Comparison of ENCODE assay signal across 8 cellular contexts in the genomic region with DNA sequence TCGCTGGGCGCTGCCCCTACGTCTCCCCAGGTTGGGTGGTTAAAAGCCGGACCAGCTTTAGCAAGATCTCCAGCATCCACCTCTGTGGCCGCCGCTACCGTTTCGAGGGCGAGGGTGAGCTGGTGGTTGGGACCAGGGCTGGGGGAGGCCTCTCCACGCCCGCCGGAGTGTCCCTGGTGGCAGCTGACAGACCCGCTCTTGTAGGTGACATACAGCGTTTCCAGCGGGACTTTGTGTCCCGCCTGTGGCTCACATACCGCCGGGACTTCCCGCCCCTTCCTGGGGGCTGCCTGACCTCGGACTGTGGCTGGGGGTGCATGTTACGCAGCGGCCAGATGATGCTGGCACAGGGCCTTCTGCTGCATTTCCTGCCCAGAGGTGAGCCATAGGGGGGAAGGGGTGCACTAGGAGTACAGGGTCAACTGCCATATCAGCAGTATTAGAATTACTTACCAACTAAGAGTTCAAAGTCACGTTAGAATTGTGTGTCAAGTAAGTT. TPM values are rescaled to one million over a fixed set of nuclear protein-coding genes. Genes with fewer than 3 reads are reported as not detected.
A peak's percentile ranks its signal among the peaks of the same experiment; 100 is the strongest.
DNase-seq lines count a peak whose midpoint lies in the region; ATAC-seq and TF ChIP-seq lines count a peak whose summit lies in the region.

No MANE protein-coding gene starts in this region.

- peaks cover 9 to 20% (median 14%) of the 10 kb centered on the region in 4 donors for H3K4me1 Mint-ChIP-seq in CD4-positive, alpha-beta memory T cell

- H3K4me3 ChIP-seq in CD4-positive, alpha-beta memory T cell (ENCODE audit: low read length in 2 of 2) = peak overlapping the region; percentile 49 to 66
- H3K4me3 ChIP-seq in PC-3 (ENCODE audit: low read length) (peak overlapping the region; percentile 95), neutrophil (ENCODE audit: low read depth in 1 of 2, low read length in 1 of 2) (peak overlapping the region; percentile 82 to 91)

- peak overlapping the region; percentile 86 for H3K27ac ChIP-seq in CD4-positive, alpha-beta memory T cell (ENCODE audit: low read depth, low read length)
- no peak overlapping the region for H3K27ac ChIP-seq in PC-3 (ENCODE audit: low read length)
- H3K27ac ChIP-seq in neutrophil = peak overlapping the region; percentile 83

- H3K4me2 ChIP-seq in PC-3 (ENCODE audit: low read length) = peak overlapping the region; percentile 88

- H3K79me2 ChIP-seq in PC-3 (ENCODE audit: low read length) = peaks cover 26% of the 10 kb centered on the region

- H3K27me3 ChIP-seq in CD4-positive, alpha-beta memory T cell (ENCODE audit: insufficient read depth, low read length) = no peaks in the 10 kb centered on the region
- H3K27me3 ChIP-seq in PC-3 (ENCODE audit: low read length) = no peaks in the 10 kb centered on the region
- peaks cover 8% of the 10 kb centered on the region for H3K27me3 ChIP-seq in neutrophil

- H3K4me1 ChIP-seq in CD4-positive, alpha-beta memory T cell (ENCODE audit: insufficient read depth, low read length) = peaks cover 18% of the 10 kb centered on the region
- H3K4me1 ChIP-seq in PC-3 (ENCODE audit: insufficient read depth, low read length) = 0 out of 2 replicates have a peak, but pooled peaks cover 9% of the 10 kb centered on the region
- H3K4me1 ChIP-seq in neutrophil (ENCODE audit: control insufficient read depth in 1 of 2, insufficient read depth in 1 of 2, low read depth in 1 of 2, low read length in 1 of 2) = peaks cover 18 to 20% of the 10 kb centered on the region in 2 experiments

- H3K36me3 Mint-ChIP-seq in CD4-positive, alpha-beta memory T cell = peaks cover 3 to 25% of the 10 kb centered on the region in 2 donors

- peak in 3 of 5 donors; percentile 8 to 50 (median 12) for DNase-seq in CD4-positive, alpha-beta memory T cell
- DNase-seq in PC-3 = no peak
- peak; percentile 17 for DNase-seq in epidermal melanocyte (ENCODE audit: insufficient read length, low spot score)
- no peak for DNase-seq in midbrain (lab: John Stamatoyannopoulos, UW)
- no peak for DNase-seq in NCI-H748 (lab: John Stamatoyannopoulos, UW; ENCODE audit: unreplicated experiment)
- DNase-seq in central memory CD4-positive, alpha-beta T cell = no peak

- H3K4me3 Mint-ChIP-seq in CD4-positive, alpha-beta memory T cell = peak overlapping the region; percentile 89 to 94 (median 91)

- peaks cover 19% of the 10 kb centered on the region for H3K36me3 ChIP-seq in CD4-positive, alpha-beta memory T cell (ENCODE audit: insufficient read depth, low read length)
- peaks cover 4% of the 10 kb centered on the region; the same call in 1 of the 2 replicates for H3K36me3 ChIP-seq in PC-3 (ENCODE audit: low read depth, low read length)
- H3K36me3 ChIP-seq in neutrophil = peaks cover 34% of the 10 kb centered on the region

- no peak for ATAC-seq in PC-3
- no peak for ATAC-seq in GM19351 (IDR thresholded peaks at IDR 0.05; ENCODE audit: unreplicated experiment)

- peak overlapping the region; percentile 68 to 97 (median 91) for H3K27ac Mint-ChIP-seq in CD4-positive, alpha-beta memory T cell

- H3K27me3 Mint-ChIP-seq in CD4-positive, alpha-beta memory T cell = peaks cover 2 to 6% of the 10 kb centered on the region in 2 donors

- H3K9ac ChIP-seq in PC-3 (ENCODE audit: low read length) = peak overlapping the region; percentile 83

- peak overlapping the region; percentile 81; the same call in 1 of the 2 replicates for H2AFZ ChIP-seq in PC-3 (ENCODE audit: low read length)

- TF ChIP-seq CTCF in PC-3 (conservative IDR thresholded peaks at IDR 0.05; ENCODE audit: low read depth, low read length) (no peak), neutrophil (IDR thresholded peaks at IDR 0.05) (no peak)

- POLR2A ChIA-PET in CD4-positive, alpha-beta memory T cell (lab: Charles Lee; ENCODE audit: partially characterized antibody) = interaction anchor here (1.3 to 6.8 kb wide), 3 partner anchors 9 to 23 kb away, joined by 5 to 69 read pairs (median 25); partner anchors contain the start of genes CDKN2D and KRI1
- POLR2A ChIA-PET in PC-3 (lab: Charles Lee; ENCODE audit: unreplicated experiment) = no interaction called here

- CTCF ChIA-PET in CD4-positive, alpha-beta memory T cell (lab: Charles Lee; ENCODE audit: partially characterized antibody) = interaction anchor here (1.0 kb wide), 1 partner anchor 12 kb away, joined by 3 read pairs; no protein-coding TSS in a partner anchor
- CTCF ChIA-PET in PC-3 (lab: Charles Lee) = interaction anchor here (0.6 kb wide), 1 partner anchor 23 kb away, joined by 3 read pairs; no protein-coding TSS in a partner anchor

- no peaks in the 10 kb centered on the region for H3K9me3 Mint-ChIP-seq in CD4-positive, alpha-beta memory T cell

- no peaks in the 10 kb centered on the region for H3K9me3 ChIP-seq in CD4-positive, alpha-beta memory T cell (ENCODE audit: control insufficient read depth in 1 of 2, low read length in 2 of 2)
- H3K9me3 ChIP-seq in PC-3 (ENCODE audit: low read length) = no peaks in the 10 kb centered on the region
- no peaks in the 10 kb centered on the region for H3K9me3 ChIP-seq in neutrophil

- no peaks in the 10 kb centered on the region for H3F3A ChIP-seq in PC-3 (ENCODE audit: low read length, unreplicated experiment)

- no TSS peak for BruUV-seq in PC-3 (replicated peaks; lab: Mats Ljungman, UMichigan)

- no peaks in the 10 kb centered on the region for H4K20me1 ChIP-seq in PC-3 (ENCODE audit: low read length)

- intact Hi-C loops in CD4-positive, alpha-beta memory T cell (cut with micrococcal nuclease) = no loop called here
- intact Hi-C loops in PC-3 (cut with micrococcal nuclease) = no loop called here

- H3K9me2 ChIP-seq in PC-3 (replicated peaks; ENCODE audit: low read length) = no peaks in the 10 kb centered on the region

RNA-seq across cellular contexts. Expression of gene ATG4D, which starts 1.1 kb away (rescaled TPM):
- total RNA-seq in CD4-positive, alpha-beta memory T cell = 10 to 100 TPM; 51.5 to 58.6 TPM
- polyA plus RNA-seq in CD4-positive, alpha-beta memory T cell = 10 to 100 TPM in 1 of 2 donors, 1 to 10 TPM in 1; 9.3 to 22.1 TPM
- total RNA-seq in PC-3 (2014; rRNA removed) = 53.2 and 65.9 TPM in 2 replicates

RNA-seq across cellular contexts. Expression of gene KRI1, which starts 21.0 kb away (rescaled TPM):
- 10 to 100 TPM; 72.7 to 73.0 TPM for total RNA-seq in CD4-positive, alpha-beta memory T cell
- 10 to 100 TPM in 1 of 2 donors, 1 to 10 TPM in 1; 3.2 to 36.3 TPM for polyA plus RNA-seq in CD4-positive, alpha-beta memory T cell
- 52.9 and 72.6 TPM in 2 replicates for total RNA-seq in PC-3 (2014; rRNA removed)

RNA-seq across cellular contexts. Expression of gene CDKN2D, which starts 24.0 kb away (rescaled TPM):
- total RNA-seq in CD4-positive, alpha-beta memory T cell = 10 to 100 TPM; 25.6 to 29.2 TPM
- polyA plus RNA-seq in CD4-positive, alpha-beta memory T cell = 100 to 1,000 TPM; 130 to 159 TPM
- 17.1 and 22.5 TPM in 2 replicates for total RNA-seq in PC-3 (2014; rRNA removed)

RNA-seq across cellular contexts. Expression of gene S1PR5, which starts 27.6 kb away (rescaled TPM):
- total RNA-seq in CD4-positive, alpha-beta memory T cell = 1 to 10 TPM; 1.6 to 1.9 TPM
- 1 to 10 TPM; 1.3 to 3.1 TPM for polyA plus RNA-seq in CD4-positive, alpha-beta memory T cell
- 2.4 and 4.1 TPM in 2 replicates for total RNA-seq in PC-3 (2014; rRNA removed)

RNA-seq across cellular contexts. Expression of gene KEAP1, which starts 41.6 kb away (rescaled TPM):
- 10 to 100 TPM; 49.2 to 60.1 TPM for total RNA-seq in CD4-positive, alpha-beta memory T cell
- 10 to 100 TPM; 35.7 to 55.0 TPM for polyA plus RNA-seq in CD4-positive, alpha-beta memory T cell
- 151 and 184 TPM in 2 replicates for total RNA-seq in PC-3 (2014; rRNA removed)

Comparison
In these comparisons a context has a peak if more than half of its experiments do, and no peak if none do; other contexts are left out.
1. DNase-seq: peak in CD4-positive, alpha-beta memory T cell (3 of 5) and epidermal melanocyte (single experiment); none in PC-3 (single experiment), midbrain (single experiment), NCI-H748 (single experiment) and central memory CD4-positive, alpha-beta T cell (single experiment).
2. Peak in every context shown above with its lines, with median percentiles within 50 percentile points of each other: H3K4me3 ChIP-seq.